ENCODE assay signal across 31 cellular contexts in genomic region chr18:33034212-33034611, GRCh38.
"Had no signal": no experiment of that assay in that cellular context is flagged by ENCODE, and none has a peak within 500 bp of the region (broad histone marks: within the 10 kb centered on the region; RNA-seq: fewer than 3 reads in every experiment).

No MANE protein-coding gene starts in this region.

- H3K4me3 ChIP-seq: SJCRH30 had no signal

- H3K27me3 ChIP-seq: SJCRH30 had no signal

- H3K27ac ChIP-seq: SJCRH30, WERI-Rb-1 had no signal

- H3K27ac Mint-ChIP-seq: activated CD4-positive, alpha-beta T cell treated with anti-CD3 and anti-CD28 coated beads, Interleukin-2, amount 10 ng/mL, durations not matched to agents 24 days and 14 days; activated naive CD4-positive, alpha-beta T cell treated with anti-CD3 and anti-CD28 coated beads, Interleukin-2, amount 10 ng/mL, durations not matched to agents 7 days and 5 days; activated naive CD8-positive, alpha-beta T cell; activated naive CD8-positive, alpha-beta T cell treated with anti-CD3 and anti-CD28 coated beads, Interleukin-2, amount 50 U/mL, for 24 hours; activated T-helper 1 cell treated with anti-CD3 and anti-CD28 coated beads, Interleukin-12 subunit alpha, Interleukin-12 subunit beta, Interleukin-2, Interleukin-4 antibody, amounts not matched to agents 30 ng/mL and 10 ng/mL and 1 ng/mL, durations not matched to agents 14 hours and 24 hours and 36 hours; brain; IgD-negative memory B cell had no signal

- H3K9me3 ChIP-seq: SJCRH30 had no signal

- H3K27me3 Mint-ChIP-seq: activated CD4-positive, alpha-beta T cell treated with anti-CD3 and anti-CD28 coated beads, Interleukin-2, amount 10 ng/mL, durations not matched to agents 24 days and 14 days; activated naive CD4-positive, alpha-beta T cell treated with anti-CD3 and anti-CD28 coated beads, Interleukin-2, amount 10 ng/mL, durations not matched to agents 7 days and 5 days; activated naive CD8-positive, alpha-beta T cell; activated naive CD8-positive, alpha-beta T cell treated with anti-CD3 and anti-CD28 coated beads, Interleukin-2, amount 50 U/mL, for 24 hours; brain; IgD-negative memory B cell had no signal

- ATAC-seq: activated naive CD8-positive, alpha-beta T cell treated with anti-CD3 and anti-CD28 coated beads, Interleukin-2, amount 50 U/mL, for 24 hours; activated T-cell treated with anti-CD3 and anti-CD28 coated beads, Interleukin-2, amount 50 U/mL, for 4 hours; Panc1 had no signal

- H3K36me3 ChIP-seq: SJCRH30, WERI-Rb-1 had no signal

- H3K4me3 Mint-ChIP-seq: activated CD4-positive, alpha-beta T cell treated with anti-CD3 and anti-CD28 coated beads, Interleukin-2, amount 10 ng/mL, durations not matched to agents 24 days and 14 days; activated naive CD4-positive, alpha-beta T cell treated with anti-CD3 and anti-CD28 coated beads, Interleukin-2, amount 10 ng/mL, durations not matched to agents 7 days and 5 days; activated naive CD8-positive, alpha-beta T cell; activated naive CD8-positive, alpha-beta T cell treated with anti-CD3 and anti-CD28 coated beads, Interleukin-2, amount 50 U/mL, for 24 hours; activated T-cell treated with anti-CD3 and anti-CD28 coated beads, Interleukin-2, amount 50 U/mL, for 4 hours; activated T-helper 1 cell treated with anti-CD3 and anti-CD28 coated beads, Interleukin-12 subunit alpha, Interleukin-12 subunit beta, Interleukin-2, Interleukin-4 antibody, amounts not matched to agents 30 ng/mL and 10 ng/mL and 1 ng/mL, durations not matched to agents 14 hours and 24 hours and 36 hours; brain; IgD-negative memory B cell had no signal

- H3K4me1 ChIP-seq: SJCRH30 had no signal

- H3K36me3 Mint-ChIP-seq: activated naive CD4-positive, alpha-beta T cell treated with anti-CD3 and anti-CD28 coated beads, Interleukin-2, amount 10 ng/mL, durations not matched to agents 7 days and 5 days; activated naive CD8-positive, alpha-beta T cell; brain; IgD-negative memory B cell had no signal

- H3K4me1 Mint-ChIP-seq: activated CD4-positive, alpha-beta T cell treated with anti-CD3 and anti-CD28 coated beads, Interleukin-2, amount 10 ng/mL, durations not matched to agents 24 days and 14 days; activated naive CD4-positive, alpha-beta T cell treated with anti-CD3 and anti-CD28 coated beads, Interleukin-2, amount 10 ng/mL, durations not matched to agents 7 days and 5 days; activated naive CD8-positive, alpha-beta T cell treated with anti-CD3 and anti-CD28 coated beads, Interleukin-2, amount 50 U/mL, for 24 hours; brain; IgD-negative memory B cell had no signal

- DNase-seq: activated CD4-positive, alpha-beta T cell treated with anti-CD3 and anti-CD28 coated beads, Interleukin-2, amount 10 ng/mL, durations not matched to agents 24 days and 14 days; activated CD4-positive, alpha-beta T cell treated with anti-CD3 and anti-CD28 coated beads, Interleukin-2, amount 50 U/mL, for 48 hours; activated CD8-positive, alpha-beta memory T cell treated with anti-CD3 and anti-CD28 coated beads, Interleukin-2, amount 50 U/mL, for 4 hours; activated effector memory CD4-positive, alpha-beta T cell treated with Interleukin-2 at 50 U/mL for 16 hours; activated naive CD4-positive, alpha-beta T cell treated with anti-CD3 and anti-CD28 coated beads, Interleukin-2, amount 10 ng/mL, durations not matched to agents 7 days and 5 days; activated naive CD8-positive, alpha-beta T cell treated with anti-CD3 and anti-CD28 coated beads, Interleukin-2, amount 50 U/mL, for 24 hours; activated T-cell treated with anti-CD3 and anti-CD28 coated beads for 4 hours; activated T-cell treated with anti-CD3 and anti-CD28 coated beads, Interleukin-2, amount 50 U/mL, for 4 hours; anterior cingulate cortex; caudate nucleus; Karpas-422; KBM-7; NCI-H1105; NCI-H1417 treated with DMSO at 0.1 percent for 48 hours; NCI-H187 treated with DMSO at 0.1 percent for 48 hours; NCI-H2081; NCI-H2171 treated with DMSO at 0.1 percent for 48 hours; NCI-H2227 treated with DMSO at 0.1 percent for 48 hours; NCI-H446; SHP77; SW 1271; T-helper 1 cell; T-helper 2 cell; T-helper 9 cell; WERI-Rb-1 had no signal

- H3K9me3 Mint-ChIP-seq: activated CD4-positive, alpha-beta T cell treated with anti-CD3 and anti-CD28 coated beads, Interleukin-2, amount 10 ng/mL, durations not matched to agents 24 days and 14 days; activated naive CD8-positive, alpha-beta T cell treated with anti-CD3 and anti-CD28 coated beads, Interleukin-2, amount 50 U/mL, for 24 hours; activated T-helper 1 cell treated with anti-CD3 and anti-CD28 coated beads, Interleukin-12 subunit alpha, Interleukin-12 subunit beta, Interleukin-2, Interleukin-4 antibody, amounts not matched to agents 30 ng/mL and 10 ng/mL and 1 ng/mL, durations not matched to agents 14 hours and 24 hours and 36 hours; IgD-negative memory B cell had no signal
